ENCODE assay signal across 25 cellular contexts in genomic region chr7:25263292-25263691, GRCh38. TPM values are rescaled to one million over a fixed set of nuclear protein-coding genes. Genes with fewer than 3 reads are reported as not detected.
"Had no signal": no experiment of that assay in that cellular context is flagged by ENCODE, and none has a peak within 500 bp of the region (broad histone marks: within the 10 kb centered on the region; RNA-seq: fewer than 3 reads in every experiment).

No MANE protein-coding gene starts in this region.

- H3K27ac ChIP-seq: colonic mucosa, gastrocnemius medialis, heart right ventricle, ovary, right atrium auricular region, sigmoid colon, testis, tibial nerve had no signal

- H3K4me1 ChIP-seq: right atrium auricular region, testis had no signal

- H3K27me3 Mint-ChIP-seq: stimulated activated naive CD8-positive, alpha-beta T cell treated with anti-CD3 and anti-CD28 coated beads, Interleukin-15, amount 100 ng/mL, for 72 hours had no signal

- H3K27ac Mint-ChIP-seq: endodermal cell; stimulated activated naive B cell treated with anti-CD40 and anti-IgM and Interleukin-4, amounts not matched to agents 10 μg/mL and 1 μg/mL and 100 μg/mL, for 72 hours; stimulated activated naive CD8-positive, alpha-beta T cell treated with anti-CD3 and anti-CD28 coated beads, Interleukin-15, amount 100 ng/mL, for 72 hours had no signal

- H3K9me3 ChIP-seq: colonic mucosa, gastrocnemius medialis, heart right ventricle, mucosa of descending colon, ovary, right atrium auricular region, sigmoid colon, testis, tibial nerve had no signal

- H3K4me3 ChIP-seq: colonic mucosa, gastrocnemius medialis, heart right ventricle, mucosa of descending colon, ovary, right atrium auricular region, sigmoid colon, skin epidermis, testis, tibial nerve had no signal

- H3K36me3 Mint-ChIP-seq: naive thymus-derived CD8-positive, alpha-beta T cell; stimulated activated naive B cell treated with anti-CD40 and anti-IgM and Interleukin-4, amounts not matched to agents 10 μg/mL and 1 μg/mL and 100 μg/mL, for 72 hours had no signal

- H3K9me3 Mint-ChIP-seq: endodermal cell; naive thymus-derived CD8-positive, alpha-beta T cell; neural crest cell; stimulated activated naive B cell treated with anti-CD40 and anti-IgM and Interleukin-4, amounts not matched to agents 10 μg/mL and 1 μg/mL and 100 μg/mL, for 72 hours; stimulated activated naive CD8-positive, alpha-beta T cell treated with anti-CD3 and anti-CD28 coated beads, Interleukin-15, amount 100 ng/mL, for 72 hours had no signal

- H3K4me3 Mint-ChIP-seq: endodermal cell; neural crest cell; stimulated activated naive B cell treated with anti-CD40 and anti-IgM and Interleukin-4, amounts not matched to agents 10 μg/mL and 1 μg/mL and 100 μg/mL, for 72 hours; stimulated activated naive CD8-positive, alpha-beta T cell treated with anti-CD3 and anti-CD28 coated beads, Interleukin-15, amount 100 ng/mL, for 72 hours had no signal

- H3K36me3 ChIP-seq: colonic mucosa, gastrocnemius medialis, heart right ventricle, ovary, right atrium auricular region, sigmoid colon, tibial nerve had no signal

- ATAC-seq: gastrocnemius medialis; left lobe of liver; mucosa of descending colon; naive thymus-derived CD8-positive, alpha-beta T cell; stimulated activated naive B cell treated with anti-CD40 and anti-IgM and Interleukin-4, amounts not matched to agents 10 μg/mL and 1 μg/mL and 100 μg/mL, for 72 hours; stimulated activated naive CD8-positive, alpha-beta T cell treated with anti-CD3 and anti-CD28 coated beads, Interleukin-15, amount 100 ng/mL, for 72 hours had no signal

- H3K27me3 ChIP-seq: colonic mucosa, gastrocnemius medialis, ovary, right atrium auricular region, sigmoid colon, testis, tibial nerve had no signal

- DNase-seq: colonic mucosa; dermis blood vessel endothelial cell; endodermal cell; gastrocnemius medialis; heart right ventricle; hypothalamus; mucosa of descending colon; naive thymus-derived CD8-positive, alpha-beta T cell; ovary; sigmoid colon; stimulated activated CD4-positive, alpha-beta T cell treated with anti-CD3 and anti-CD28 coated beads, Interleukin-2, amount 100 ng/mL, for 24 hours; stimulated activated CD4-positive, alpha-beta T cell treated with anti-CD3 and anti-CD28 coated beads, Interleukin-4, amount 100 ng/mL, for 4 hours; stimulated activated naive B cell treated with anti-CD40 and anti-IgM and Interleukin-4, amounts not matched to agents 10 μg/mL and 1 μg/mL and 100 μg/mL, for 72 hours; stimulated activated naive CD8-positive, alpha-beta T cell treated with anti-CD3 and anti-CD28 coated beads, Interleukin-15, amount 100 ng/mL, for 72 hours; testis had no signal

- FAIRE-seq: endothelial cell of umbilical vein had no signal

RNA-seq across cellular contexts. Expression of gene NPVF, which starts 35.0 kb away (rescaled TPM):
- total RNA-seq: colonic mucosa; dermis blood vessel endothelial cell; endodermal cell; endothelial cell of umbilical vein; gastrocnemius medialis; heart right ventricle; left lobe of liver; lower leg skin; mucosa of descending colon; naive thymus-derived CD8-positive, alpha-beta T cell; neural crest cell; ovary; posterior vena cava; right atrium auricular region; sigmoid colon; subcutaneous adipose tissue; testis; tibial nerve; ureter had no signal
